25 cellular contexts compared by ENCODE assay signal in genomic region chr15:87661481-87661880, GRCh38.
"Had no signal": no experiment of that assay in that cellular context is flagged by ENCODE, and none has a peak within 500 bp of the region (broad histone marks: within the 10 kb centered on the region; RNA-seq: fewer than 3 reads in every experiment).

No MANE protein-coding gene starts in this region.

- H3K27me3 Mint-ChIP-seq: activated naive CD8-positive, alpha-beta T cell treated with anti-CD3 and anti-CD28 coated beads for 36 hours; activated T-cell treated with anti-CD3 and anti-CD28 coated beads, Interleukin-2, amount 50 U/mL, for 24 hours; stimulated activated naive CD8-positive, alpha-beta T cell treated with anti-CD3 and anti-CD28 coated beads, Interleukin-15, amount 100 ng/mL, for 72 hours had no signal

- H3K4me1 ChIP-seq: pancreas, psoas muscle, transverse colon, vagina had no signal

- H3K9me3 ChIP-seq: pancreas, psoas muscle, transverse colon, vagina had no signal

- H3K4me1 Mint-ChIP-seq: activated naive CD8-positive, alpha-beta T cell treated with anti-CD3 and anti-CD28 coated beads for 36 hours; endodermal cell; stimulated activated effector memory CD8-positive, alpha-beta T cell treated with anti-CD3 and anti-CD28 coated beads, Interleukin-12 subunit alpha, Interleukin-12 subunit beta, amount 100 ng/mL, for 72 hours; stimulated activated naive CD8-positive, alpha-beta T cell treated with anti-CD3 and anti-CD28 coated beads, Interleukin-15, amount 100 ng/mL, for 72 hours; WTC11 had no signal

- H3K36me3 Mint-ChIP-seq: activated naive CD8-positive, alpha-beta T cell treated with anti-CD3 and anti-CD28 coated beads for 36 hours; stimulated activated effector memory CD8-positive, alpha-beta T cell treated with anti-CD3 and anti-CD28 coated beads, Interleukin-12 subunit alpha, Interleukin-12 subunit beta, amount 100 ng/mL, for 72 hours had no signal

- H3K4me3 ChIP-seq: coronary artery, pancreas, psoas muscle, skin epidermis, transverse colon, vagina had no signal

- FAIRE-seq: pancreas had no signal

- H3K9me3 Mint-ChIP-seq: stimulated activated effector memory CD8-positive, alpha-beta T cell treated with anti-CD3 and anti-CD28 coated beads, Interleukin-12 subunit alpha, Interleukin-12 subunit beta, amount 100 ng/mL, for 72 hours had no signal

- H3K4me3 Mint-ChIP-seq: activated naive CD8-positive, alpha-beta T cell treated with anti-CD3 and anti-CD28 coated beads for 36 hours; activated T-cell treated with anti-CD3 and anti-CD28 coated beads, Interleukin-2, amount 50 U/mL, for 24 hours; endodermal cell; nephron; stimulated activated effector memory CD8-positive, alpha-beta T cell treated with anti-CD3 and anti-CD28 coated beads, Interleukin-12 subunit alpha, Interleukin-12 subunit beta, amount 100 ng/mL, for 72 hours; stimulated activated naive CD8-positive, alpha-beta T cell treated with anti-CD3 and anti-CD28 coated beads, Interleukin-15, amount 100 ng/mL, for 72 hours; T-helper 1 cell treated with Interleukin-12 subunit alpha and Interleukin-12 subunit beta and Interleukin-4 antibody, amounts not matched to agents 30 μg/mL and 1 μg/mL, for 36 hours; WTC11 had no signal

- DNase-seq: activated CD8-positive, alpha-beta memory T cell treated with anti-CD3 and anti-CD28 coated beads, Interleukin-2, amount 50 U/mL, for 4 hours; activated naive CD4-positive, alpha-beta T cell; activated naive CD8-positive, alpha-beta T cell treated with anti-CD3 and anti-CD28 coated beads for 36 hours; activated T-cell treated with anti-CD3 and anti-CD28 coated beads, Interleukin-2, amount 50 U/mL, for 24 hours; amniotic stem cell; cerebellar nuclear complex; endodermal cell; left ventricle myocardium superior; pancreas; psoas muscle; right cardiac atrium; stimulated activated CD4-positive, alpha-beta T cell treated with anti-CD3 and anti-CD28 coated beads, Interleukin-2, amount 100 ng/mL, for 24 hours; stimulated activated naive CD8-positive, alpha-beta T cell treated with anti-CD3 and anti-CD28 coated beads, Interleukin-15, amount 100 ng/mL, for 72 hours; T1000; transverse colon had no signal

- H3K27ac Mint-ChIP-seq: activated naive CD8-positive, alpha-beta T cell treated with anti-CD3 and anti-CD28 coated beads for 36 hours; activated T-cell treated with anti-CD3 and anti-CD28 coated beads, Interleukin-2, amount 50 U/mL, for 24 hours; activated T-helper 2 cell treated with anti-CD3 and anti-CD28 coated beads, Interferon-gamma antibody, Interleukin-2, Interleukin-4, amounts not matched to agents 10 μg/mL and 5 μg/mL and 100 μg/mL, durations not matched to agents 14 hours and 24 hours and 36 hours; endodermal cell; stimulated activated effector memory CD8-positive, alpha-beta T cell treated with anti-CD3 and anti-CD28 coated beads, Interleukin-12 subunit alpha, Interleukin-12 subunit beta, amount 100 ng/mL, for 72 hours; stimulated activated naive CD8-positive, alpha-beta T cell treated with anti-CD3 and anti-CD28 coated beads, Interleukin-15, amount 100 ng/mL, for 72 hours; T-helper 1 cell treated with Interleukin-12 subunit alpha and Interleukin-12 subunit beta and Interleukin-4 antibody, amounts not matched to agents 30 μg/mL and 1 μg/mL, for 36 hours; WTC11 had no signal

- ATAC-seq: left ventricle myocardium superior; pancreas; psoas muscle; right cardiac atrium; stimulated activated effector memory CD8-positive, alpha-beta T cell treated with anti-CD3 and anti-CD28 coated beads, Interleukin-12 subunit alpha, Interleukin-12 subunit beta, amount 100 ng/mL, for 72 hours; stimulated activated naive CD8-positive, alpha-beta T cell treated with anti-CD3 and anti-CD28 coated beads, Interleukin-15, amount 100 ng/mL, for 72 hours had no signal

- H3K27me3 ChIP-seq: neutrophil, transverse colon, vagina had no signal

- H3K36me3 ChIP-seq: neutrophil, pancreas, transverse colon, vagina had no signal

- H3K27ac ChIP-seq: coronary artery, epithelial cell of prostate, neutrophil, pancreas, psoas muscle, skin epidermis, transverse colon, vagina had no signal
